In the genomic region with DNA sequence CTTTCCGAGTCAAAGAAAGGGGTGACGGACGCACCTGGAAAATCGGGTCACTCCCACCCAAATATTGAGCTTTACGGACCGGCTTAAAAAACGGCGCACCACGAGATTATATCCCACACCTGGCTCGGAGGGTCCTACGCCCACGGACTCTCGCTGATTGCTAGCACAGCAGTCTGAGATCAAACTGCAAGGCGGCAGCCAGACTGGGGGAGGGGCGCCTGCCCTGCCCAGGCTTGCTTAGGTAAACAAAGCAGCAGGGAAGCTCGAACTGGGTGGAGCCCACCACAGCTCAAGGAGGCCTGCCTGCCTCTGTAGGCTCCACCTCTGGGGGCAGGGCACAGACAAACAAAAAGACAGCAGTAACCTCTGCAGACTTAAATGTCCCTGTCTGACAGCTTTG, we compare ENCODE assay signal across 7 cellular contexts.
DNase-seq lines count a peak whose midpoint lies in the region; ATAC-seq, FAIRE-seq and TF ChIP-seq lines count a peak whose summit lies in the region.
"Not testable (repeated sequence)": the region's sequence is repeated elsewhere in the genome, so short reads cannot be mapped to it uniquely, and the experiment has no call there.

No MANE protein-coding gene starts in this region.

- H3K27me3 ChIP-seq in H9 (ENCODE audit: insufficient read depth, low read length); NT2/D1 (ENCODE audit: insufficient read depth, insufficient read length); endodermal cell (ENCODE audit: control insufficient read depth, insufficient read depth, low read length, poor library complexity, severe bottlenecking); HepG2 (ENCODE audit: control insufficient read depth in 1 of 2, insufficient read depth in 2 of 2, low read length in 2 of 2): not testable (repeated sequence)

- H3K23me2 ChIP-seq in H9 (ENCODE audit: insufficient read length, low read depth, low read length, poor library complexity, severe bottlenecking): not testable (repeated sequence)

- not testable (repeated sequence) for H4K91ac ChIP-seq in H9 (ENCODE audit: insufficient read length, low read depth, low read length)

- not testable (repeated sequence) for H3K4ac ChIP-seq in H9 (ENCODE audit: low read depth, low read length)

- H3K14ac ChIP-seq in H9 (ENCODE audit: insufficient read depth, low read length): not testable (repeated sequence)

- H3K4me1 Mint-ChIP-seq in H9, endodermal cell: not testable (repeated sequence)

- not testable (repeated sequence) for H3T11ph ChIP-seq in H9 (ENCODE audit: low read length)

- H3K4me3 ChIP-seq in NT2/D1 (ENCODE audit: insufficient read length, low read depth): peak overlapping the region; percentile 18
- H3K4me3 ChIP-seq in endodermal cell (ENCODE audit: low read length); HepG2 (replicated peaks in 1 of 3; ENCODE audit: insufficient read depth in 1 of 3, low read depth in 2 of 3, low read length in 3 of 3): not testable (repeated sequence)

- not testable (repeated sequence) for H2BK12ac ChIP-seq in H9 (ENCODE audit: insufficient read length, low read depth, low read length)

- TF ChIP-seq EP300 in HepG2 (IDR thresholded peaks at IDR 0.05; ENCODE audit: low read depth in 2 of 2, low read length in 2 of 2); HepG2 (CRISPR knock-in tag; IDR thresholded peaks at IDR 0.05; ENCODE audit: borderline replicate concordance): not testable (repeated sequence)

- not testable (repeated sequence) for H3K18ac ChIP-seq in H9 (ENCODE audit: insufficient read length, low read depth, low read length)

- H2BK15ac ChIP-seq in H9 (ENCODE audit: low read depth, low read length): not testable (repeated sequence)

- not testable (repeated sequence) for H3K4me1 ChIP-seq in ES-I3 (ENCODE audit: insufficient read depth, low read length); H9 (ENCODE audit: insufficient read depth, low read length); NT2/D1 (ENCODE audit: insufficient read depth, insufficient read length); endodermal cell (ENCODE audit: control insufficient read depth, insufficient read depth, low read length); HepG2 (ENCODE audit: insufficient read depth, low read length)

- H3K79me2 ChIP-seq in H9 (ENCODE audit: insufficient read depth, low read length); HepG2 (ENCODE audit: insufficient read depth, low read length): not testable (repeated sequence)

- 0 out of 2 replicates have a peak overlapping the region, but pooled peaks have one; percentile 20 for H3K9ac ChIP-seq in ES-I3 (ENCODE audit: low read depth, low read length)
- H3K9ac ChIP-seq in H9 (ENCODE audit: extremely low read depth, insufficient read length, low read length); NT2/D1 (ENCODE audit: insufficient read length, low read depth); endodermal cell (ENCODE audit: extremely low read depth, low read length, poor library complexity, severe bottlenecking); HepG2 (ENCODE audit: insufficient read depth, low read depth, low read length): not testable (repeated sequence)

- not testable (repeated sequence) for H3K56ac ChIP-seq in H9 (ENCODE audit: insufficient read length, low read depth, low read length)

- TF ChIP-seq RAD21 in HepG2 (CRISPR knock-in tag; IDR thresholded peaks at IDR 0.05): not testable (repeated sequence)

- H3K4me3 Mint-ChIP-seq in H9 (peak overlapping the region in 1 of 2 experiments; percentile 47; a peak in 2 of 5 replicates), endodermal cell (peak overlapping the region; percentile 10)

- not testable (repeated sequence) for H3K27ac ChIP-seq in H9 (ENCODE audit: insufficient read length, low read depth, low read length); endodermal cell (ENCODE audit: low read depth, low read length); HepG2 (ENCODE audit: extremely low read length, insufficient read depth, low read length)

- no CpG with 5 or more reads among the region's 16 CpGs for WGBS in H9 (ENCODE audit: extremely low coverage, insufficient read length, low lambda C conversion rate)
- 83% methylated on average over 15 of the region's 16 CpGs; no CpG with 5 or more reads in 1 of the 2 experiments for WGBS in endodermal cell (ENCODE audit: insufficient coverage in 1 of 2, insufficient read length in 1 of 2), 2 experiments
- WGBS in HepG2 (ENCODE audit: low lambda C conversion rate): no CpG with 5 or more reads among the region's 16 CpGs

- not testable (repeated sequence) for H2BK120ac ChIP-seq in H9 (ENCODE audit: low read depth, low read length, poor library complexity, severe bottlenecking)

- TF ChIP-seq CTCF in H9 (conservative IDR thresholded peaks at IDR 0.05); endodermal cell (conservative IDR thresholded peaks at IDR 0.05); HepG2 (CRISPR knock-in tag; IDR thresholded peaks at IDR 0.05): not testable (repeated sequence)

- not testable (repeated sequence) for H2AK5ac ChIP-seq in H9 (ENCODE audit: insufficient read length, low read length)

- not testable (repeated sequence) for H3K36me3 Mint-ChIP-seq in H9 (ENCODE audit: insufficient read depth in 1 of 3, low read depth in 3 of 3); endodermal cell (ENCODE audit: low read depth)

- TF ChIP-seq POLR2A in HepG2 (IDR thresholded peaks at IDR 0.05; ENCODE audit: insufficient read depth in 1 of 2, low read depth in 2 of 2, low read length in 2 of 2): not testable (repeated sequence)

- H3K36me3 ChIP-seq in ES-I3 (ENCODE audit: insufficient read depth, low read length); NT2/D1 (ENCODE audit: insufficient read depth, insufficient read length, low read length); endodermal cell (ENCODE audit: control insufficient read depth, insufficient read depth, low read length); HepG2 (replicated peaks in 1 of 2; ENCODE audit: control insufficient read depth in 1 of 2, insufficient read depth in 2 of 2, low read length in 2 of 2): not testable (repeated sequence)

- H3K9me3 ChIP-seq in ES-I3 (ENCODE audit: control insufficient read depth, insufficient read depth, low read length); H9 (ENCODE audit: control insufficient read depth, low read depth, low read length); NT2/D1 (ENCODE audit: insufficient read depth, low read length); endodermal cell (ENCODE audit: control insufficient read depth, low read length); HepG2 (ENCODE audit: low read length): not testable (repeated sequence)

- not testable (repeated sequence) for H3K79me1 ChIP-seq in H9 (ENCODE audit: insufficient read depth, low read depth, low read length, poor library complexity, severe bottlenecking)

- H2BK20ac ChIP-seq in H9 (ENCODE audit: low read depth, low read length, poor library complexity, severe bottlenecking): not testable (repeated sequence)

- POLR2A ChIA-PET in HepG2 (lab: Yijun Ruan, JAX): not testable (repeated sequence)

- H4K20me1 ChIP-seq in H9 (ENCODE audit: control insufficient read depth, insufficient read depth, insufficient read length); HepG2 (ENCODE audit: insufficient read depth, low read length): not testable (repeated sequence)

- not testable (repeated sequence) for H3K27ac Mint-ChIP-seq in H9, endodermal cell

- CTCF ChIA-PET in HepG2 (lab: Yijun Ruan, JAX; ENCODE audit: low intra/inter-chr PET ratio, low total read pairs): not testable (repeated sequence)

- not testable (repeated sequence) for H3K9me3 Mint-ChIP-seq in H9
- peaks cover 12% of the 10 kb centered on the region for H3K9me3 Mint-ChIP-seq in endodermal cell

- not testable (repeated sequence) for H3K23ac ChIP-seq in H9 (ENCODE audit: insufficient read length, low read depth, low read length)

- FAIRE-seq in HepG2 (lab: Jason Lieb, UNC): not testable (repeated sequence)

- H2BK5ac ChIP-seq in H9 (ENCODE audit: insufficient read length, low read length): not testable (repeated sequence)

- not testable (repeated sequence) for ATAC-seq in HepG2

- peak; percentile 0 for DNase-seq in DMS 273 (lab: John Stamatoyannopoulos, UW; ENCODE audit: unreplicated experiment)
- peak; percentile 33 for DNase-seq in H9
- DNase-seq in NCI-H2171 treated with DMSO at 0.1 percent for 48 hours (lab: John Stamatoyannopoulos, UW): peak; percentile 1
- DNase-seq in NT2/D1 (ENCODE audit: low read depth, low spot score): peak; percentile 22
- not testable (repeated sequence) for DNase-seq in endodermal cell; HepG2 (ENCODE audit: low spot score)

- BruUV-seq in HepG2 (replicated peaks; lab: Mats Ljungman, UMichigan): not testable (repeated sequence)

- in situ Hi-C loops in HepG2 (cut with HindIII; ENCODE audit: extremely low pct_ligation_motif_present, low pct_unique_long_range_greater_than_20kb): not testable (repeated sequence)

- intact Hi-C loops in HepG2 (cut with micrococcal nuclease; ENCODE audit: unreplicated experiment): not testable (repeated sequence)

- H3K4me2 ChIP-seq in H9 (ENCODE audit: insufficient read depth, insufficient read length, low read length); HepG2 (ENCODE audit: low read depth, low read length): not testable (repeated sequence)

- H4K5ac ChIP-seq in H9 (ENCODE audit: insufficient read length, low read depth, low read length): not testable (repeated sequence)

- H2AFZ ChIP-seq in H9 (ENCODE audit: low read length); HepG2 (ENCODE audit: low read length): not testable (repeated sequence)

- H3K27me3 Mint-ChIP-seq in H9 (ENCODE audit: low read depth); endodermal cell (ENCODE audit: insufficient read depth): not testable (repeated sequence)

- H4K8ac ChIP-seq in H9 (replicated peaks; ENCODE audit: insufficient read length, low read depth, low read length): not testable (repeated sequence)
